ENCODE assay signal across 8 cellular contexts in genomic region chr7:143256325-143256724, GRCh38. TPM values are rescaled to one million over a fixed set of nuclear protein-coding genes. Genes with fewer than 3 reads are reported as not detected.
DNase-seq lines count a peak whose midpoint lies in the region.
"Had no signal": no experiment of that assay in that cellular context is flagged by ENCODE, and none has a peak within 500 bp of the region (broad histone marks: within the 10 kb centered on the region; RNA-seq: fewer than 3 reads in every experiment).

No MANE protein-coding gene starts in this region.

- POLR2A ChIA-PET in CD4-positive, alpha-beta memory T cell (lab: Charles Lee; ENCODE audit: partially characterized antibody), result interaction anchor here (0.7 to 3.2 kb wide), 9 partner anchors 11 to 151 kb away, joined by 3 to 13 read pairs (median 3); partner anchors contain the start of genes CASP2 and ZYX
- POLR2A ChIA-PET in activated CD4-positive, alpha-beta memory T cell treated with anti-CD3 and anti-CD28 coated beads, Interleukin-2, amount 10 ng/mL, durations not matched to agents 7 days and 5 days (lab: Charles Lee), result interaction anchor here (0.8 to 3.4 kb wide), 6 partner anchors 8 to 32 kb away, joined by 3 to 21 read pairs (median 10); partner anchors contain the start of genes CASP2 and GSTK1

- no peaks in the 10 kb centered on the region for H3K27me3 ChIP-seq in CD4-positive, alpha-beta memory T cell (ENCODE audit: insufficient read depth, low read length)
- H3K27me3 ChIP-seq: breast epithelium had no signal

- peak overlapping the region in 3 of 8 donors; percentile 50 to 61 (median 55) for H3K4me3 Mint-ChIP-seq in CD4-positive, alpha-beta memory T cell
- no peak overlapping the region for H3K4me3 Mint-ChIP-seq in activated CD4-positive, alpha-beta memory T cell treated with anti-CD3 and anti-CD28 coated beads, Interleukin-2, amount 10 ng/mL, durations not matched to agents 7 days and 5 days

- H3K4me1 Mint-ChIP-seq in CD4-positive, alpha-beta memory T cell, result peaks cover 60 to 91% (median 73%) of the 10 kb centered on the region in 4 donors
- H3K4me1 Mint-ChIP-seq in activated CD4-positive, alpha-beta memory T cell treated with anti-CD3 and anti-CD28 coated beads, Interleukin-2, amount 10 ng/mL, durations not matched to agents 7 days and 5 days, result peaks cover 76% of the 10 kb centered on the region

- peak overlapping the region; percentile 4 to 91 (median 66) for H3K27ac Mint-ChIP-seq in CD4-positive, alpha-beta memory T cell
- peak overlapping the region; percentile 58 for H3K27ac Mint-ChIP-seq in activated CD4-positive, alpha-beta memory T cell treated with anti-CD3 and anti-CD28 coated beads, Interleukin-2, amount 10 ng/mL, durations not matched to agents 7 days and 5 days

- H3K9me3 ChIP-seq in CD4-positive, alpha-beta memory T cell (ENCODE audit: control insufficient read depth in 1 of 2, low read length in 2 of 2), result peaks cover 0 to 11% of the 10 kb centered on the region in 2 donors
- H3K9me3 ChIP-seq: breast epithelium had no signal

- no peak for DNase-seq in CD4-positive, alpha-beta memory T cell
- DNase-seq in activated CD4-positive, alpha-beta memory T cell treated with anti-CD3 and anti-CD28 coated beads, Interleukin-2, amount 10 ng/mL, durations not matched to agents 7 days and 5 days, result no peak
- DNase-seq in NCI-H1048 (lab: John Stamatoyannopoulos, UW) (no peak), D341Med (ENCODE audit: low spot score) (no peak)
- DNase-seq: Caco-2 had no signal

- H3K9me3 Mint-ChIP-seq in CD4-positive, alpha-beta memory T cell, result peaks cover 0 to 28% (median 21%) of the 10 kb centered on the region in 8 donors
- peaks cover 21% of the 10 kb centered on the region for H3K9me3 Mint-ChIP-seq in activated CD4-positive, alpha-beta memory T cell treated with anti-CD3 and anti-CD28 coated beads, Interleukin-2, amount 10 ng/mL, durations not matched to agents 7 days and 5 days

- peaks cover 84% of the 10 kb centered on the region for H3K4me1 ChIP-seq in CD4-positive, alpha-beta memory T cell (ENCODE audit: insufficient read depth, low read length)
- H3K4me1 ChIP-seq: breast epithelium had no signal

- H3K27me3 Mint-ChIP-seq in CD4-positive, alpha-beta memory T cell, result no peaks in the 10 kb centered on the region
- H3K27me3 Mint-ChIP-seq in activated CD4-positive, alpha-beta memory T cell treated with anti-CD3 and anti-CD28 coated beads, Interleukin-2, amount 10 ng/mL, durations not matched to agents 7 days and 5 days, result no peaks in the 10 kb centered on the region

- no peaks in the 10 kb centered on the region for H3K36me3 ChIP-seq in CD4-positive, alpha-beta memory T cell (ENCODE audit: insufficient read depth, low read length)
- H3K36me3 ChIP-seq: breast epithelium had no signal

- H3K4me3 ChIP-seq in CD4-positive, alpha-beta memory T cell (ENCODE audit: low read length in 2 of 2), result no peak overlapping the region
- H3K4me3 ChIP-seq: breast epithelium had no signal

- intact Hi-C loops in CD4-positive, alpha-beta memory T cell (cut with micrococcal nuclease), result no loop called here

- no peak overlapping the region for H3K27ac ChIP-seq in CD4-positive, alpha-beta memory T cell (ENCODE audit: low read depth, low read length)
- H3K27ac ChIP-seq: breast epithelium had no signal

- CTCF ChIA-PET in CD4-positive, alpha-beta memory T cell (lab: Charles Lee; ENCODE audit: partially characterized antibody), result interaction anchor here (0.9 to 16.6 kb wide), 10 partner anchors 9 to 124 kb away, joined by 3 to 252 read pairs (median 4); partner anchors contain the start of gene CASP2
- CTCF ChIA-PET in activated CD4-positive, alpha-beta memory T cell treated with anti-CD3 and anti-CD28 coated beads, Interleukin-2, amount 10 ng/mL, durations not matched to agents 7 days and 5 days (lab: Charles Lee), result interaction anchor here (1.2 to 15.3 kb wide), 5 partner anchors 11 to 124 kb away, joined by 4 to 178 read pairs (median 8); no protein-coding TSS in a partner anchor

- peaks cover 20 to 21% of the 10 kb centered on the region in 2 donors for H3K36me3 Mint-ChIP-seq in CD4-positive, alpha-beta memory T cell
- H3K36me3 Mint-ChIP-seq in activated CD4-positive, alpha-beta memory T cell treated with anti-CD3 and anti-CD28 coated beads, Interleukin-2, amount 10 ng/mL, durations not matched to agents 7 days and 5 days (ENCODE audit: low read depth), result peaks cover 30% of the 10 kb centered on the region

RNA-seq across cellular contexts. Expression of gene GSTK1, which starts 6.9 kb away (rescaled TPM):
- total RNA-seq in CD4-positive, alpha-beta memory T cell, result 100 to 1,000 TPM; 469 to 482 TPM
- 100 to 1,000 TPM; 692 to 748 TPM for polyA plus RNA-seq in CD4-positive, alpha-beta memory T cell
- 100 to 1,000 TPM; 502 to 518 TPM for total RNA-seq in activated CD4-positive, alpha-beta memory T cell treated with anti-CD3 and anti-CD28 coated beads, Interleukin-2, amount 10 ng/mL, durations not matched to agents 7 days and 5 days

RNA-seq across cellular contexts. Expression of gene TMEM139, which starts 28.4 kb away (rescaled TPM):
- total RNA-seq in CD4-positive, alpha-beta memory T cell, result 1 to 10 TPM in 1 of 2 experiments, under 1 TPM in 1; 0.61 to 1.8 TPM
- 1 to 10 TPM; 1.0 to 2.1 TPM for polyA plus RNA-seq in CD4-positive, alpha-beta memory T cell
- under 1 TPM; 0.48 to 0.73 TPM for total RNA-seq in activated CD4-positive, alpha-beta memory T cell treated with anti-CD3 and anti-CD28 coated beads, Interleukin-2, amount 10 ng/mL, durations not matched to agents 7 days and 5 days
- total RNA-seq: pulmonary artery endothelial cell had no signal

RNA-seq across cellular contexts. Expression of gene CASP2, which starts 31.8 kb away (rescaled TPM):
- 10 to 100 TPM; 94.3 to 96.1 TPM for total RNA-seq in CD4-positive, alpha-beta memory T cell
- polyA plus RNA-seq in CD4-positive, alpha-beta memory T cell, result 10 to 100 TPM in 1 of 2 donors, 1 to 10 TPM in 1; 5.3 to 29.2 TPM
- 100 to 1,000 TPM; 117 to 122 TPM for total RNA-seq in activated CD4-positive, alpha-beta memory T cell treated with anti-CD3 and anti-CD28 coated beads, Interleukin-2, amount 10 ng/mL, durations not matched to agents 7 days and 5 days

RNA-seq across cellular contexts. Expression of gene TAS2R40, which starts 34.5 kb away (rescaled TPM):
- not detected for total RNA-seq in CD4-positive, alpha-beta memory T cell
- not detected for polyA plus RNA-seq in CD4-positive, alpha-beta memory T cell
- total RNA-seq in activated CD4-positive, alpha-beta memory T cell treated with anti-CD3 and anti-CD28 coated beads, Interleukin-2, amount 10 ng/mL, durations not matched to agents 7 days and 5 days, result not detected
- total RNA-seq: breast epithelium, Caco-2, pulmonary artery endothelial cell, subcutaneous adipose tissue had no signal

RNA-seq across cellular contexts. Expression of gene CLCN1, which starts 59.6 kb away (rescaled TPM):
- total RNA-seq in CD4-positive, alpha-beta memory T cell, result not detected
- under 1 TPM in 1 of 2 donors, not detected in 1; 0.06 TPM for polyA plus RNA-seq in CD4-positive, alpha-beta memory T cell
- total RNA-seq in activated CD4-positive, alpha-beta memory T cell treated with anti-CD3 and anti-CD28 coated beads, Interleukin-2, amount 10 ng/mL, durations not matched to agents 7 days and 5 days, result under 1 TPM in 1 of 2 experiments, not detected in 1; 0.10 TPM
- total RNA-seq: pulmonary artery endothelial cell had no signal
